ENCODE assay signal across 8 cellular contexts in genomic region chr15:40565333-40566238, GRCh38. TPM values are rescaled to one million over a fixed set of nuclear protein-coding genes. Genes with fewer than 3 reads are reported as not detected.
DNase-seq lines count a peak whose midpoint lies in the region; ATAC-seq and TF ChIP-seq lines count a peak whose summit lies in the region.

No MANE protein-coding gene starts in this region.

- H3K4me1 ChIP-seq in lower lobe of right lung = peaks cover 29% of the 10 kb centered on the region
- peaks cover 21% of the 10 kb centered on the region for H3K4me1 ChIP-seq in upper lobe of right lung

- no peaks in the 10 kb centered on the region for H3K9me3 ChIP-seq in lower lobe of right lung
- H3K9me3 ChIP-seq in upper lobe of right lung = no peaks in the 10 kb centered on the region

- peak overlapping the region; percentile 85 for H3K27ac Mint-ChIP-seq in activated naive CD4-positive, alpha-beta T cell treated with anti-CD3 and anti-CD28 coated beads, Interleukin-2, amount 50 U/mL, for 24 hours

- TF ChIP-seq CTCF in astrocyte of the cerebellum (IDR thresholded peaks at IDR 0.05; ENCODE audit: low read depth, low read length, missing control alignments) (no peak), lower lobe of right lung (IDR thresholded peaks at IDR 0.05) (no peak), upper lobe of right lung (IDR thresholded peaks at IDR 0.05) (no peak)

- peaks cover 59% of the 10 kb centered on the region for H3K4me1 Mint-ChIP-seq in activated naive CD4-positive, alpha-beta T cell treated with anti-CD3 and anti-CD28 coated beads, Interleukin-2, amount 50 U/mL, for 24 hours

- no peaks in the 10 kb centered on the region for H3K9me3 Mint-ChIP-seq in activated naive CD4-positive, alpha-beta T cell treated with anti-CD3 and anti-CD28 coated beads, Interleukin-2, amount 50 U/mL, for 24 hours

- in situ Hi-C loops in astrocyte of the cerebellum (cut with HindIII; ENCODE audit: low sequenced_read_pairs) = no loop called here

- intact Hi-C loops in lower lobe of right lung (cut with DNase I) = no loop called here
- intact Hi-C loops in upper lobe of right lung (cut with DNase I) = no loop called here

- ATAC-seq in lower lobe of right lung = no peak
- no peak for ATAC-seq in upper lobe of right lung
- ATAC-seq in GM19328 (IDR thresholded peaks at IDR 0.05; ENCODE audit: unreplicated experiment) = no peak
- ATAC-seq in HG03378 (IDR thresholded peaks at IDR 0.05; ENCODE audit: unreplicated experiment) = no peak

- H3K4me3 ChIP-seq in astrocyte of the cerebellum (ENCODE audit: low read depth, low read length) (peak overlapping the region; percentile 90), lower lobe of right lung (peak overlapping the region; percentile 94), upper lobe of right lung (peak overlapping the region; percentile 76)

- H3K36me3 Mint-ChIP-seq in activated naive CD4-positive, alpha-beta T cell treated with anti-CD3 and anti-CD28 coated beads, Interleukin-2, amount 50 U/mL, for 24 hours = peaks cover 4% of the 10 kb centered on the region

- peaks cover 10% of the 10 kb centered on the region for H3K36me3 ChIP-seq in lower lobe of right lung
- peaks cover 3% of the 10 kb centered on the region for H3K36me3 ChIP-seq in upper lobe of right lung

- no peak for DNase-seq in activated naive CD4-positive, alpha-beta T cell treated with Interleukin-2 at 50 U/mL for 16 hours
- DNase-seq in astrocyte of the cerebellum (ENCODE audit: low read depth) = no peak
- no peak for DNase-seq in lower lobe of right lung
- DNase-seq in upper lobe of right lung = no peak
- DNase-seq in GM19240 (ENCODE audit: insufficient read length, low spot score) = no peak

- H3K27me3 ChIP-seq in lower lobe of right lung (ENCODE audit: low read depth) (no peaks in the 10 kb centered on the region), upper lobe of right lung (no peaks in the 10 kb centered on the region)

- no peaks in the 10 kb centered on the region for H3K27me3 Mint-ChIP-seq in activated naive CD4-positive, alpha-beta T cell treated with anti-CD3 and anti-CD28 coated beads, Interleukin-2, amount 50 U/mL, for 24 hours

- H3K4me3 Mint-ChIP-seq in activated naive CD4-positive, alpha-beta T cell treated with anti-CD3 and anti-CD28 coated beads, Interleukin-2, amount 50 U/mL, for 24 hours = peak overlapping the region; percentile 91

- H3K27ac ChIP-seq in lower lobe of right lung (peak overlapping the region; percentile 96), upper lobe of right lung (peak overlapping the region; percentile 93)

RNA-seq across cellular contexts. Expression of gene CCDC32, which starts 0.7 kb away (rescaled TPM):
- 24.8 TPM for total RNA-seq in lower lobe of right lung
- total RNA-seq in upper lobe of right lung = 20.7 TPM

RNA-seq across cellular contexts. Expression of gene RPUSD2, which starts 3.5 kb away (rescaled TPM):
- 5.3 TPM for total RNA-seq in lower lobe of right lung
- 6.4 TPM for total RNA-seq in upper lobe of right lung

RNA-seq across cellular contexts. Expression of gene KNL1, which starts 28.5 kb away (rescaled TPM):
- total RNA-seq in lower lobe of right lung = 1.5 TPM
- 0.61 TPM for total RNA-seq in upper lobe of right lung
